ENCODE assay signal across 1 cellular context in genomic region chr1:59556802-59557548, GRCh38.
TF ChIP-seq lines count a peak whose summit lies in the region.

No MANE protein-coding gene starts in this region.

TF ChIP-seq in HepG2, 621 proteins besides CTCF, POLR2A, EP300 and RAD21 (continued from another document and continues in another):
- TF ChIP-seq BCLAF1 (IDR thresholded peaks at IDR 0.05) (no peak), ZNF605 (CRISPR knock-in tag; IDR thresholded peaks at IDR 0.05) (peak; percentile 71; the same call in 1 of the 2 replicates), ZKSCAN1 (IDR thresholded peaks at IDR 0.05; ENCODE audit: low read length) (no peak), CBX5 (CRISPR knock-in tag; IDR thresholded peaks at IDR 0.05; ENCODE audit: borderline replicate concordance) (peak; percentile 93; the same call in 1 of the 2 replicates), CHD2 (IDR thresholded peaks at IDR 0.05; ENCODE audit: low read depth, low read length) (peak; percentile 54), PRPF4 (IDR thresholded peaks at IDR 0.05; ENCODE audit: low read depth, low read length, poor library complexity, severe bottlenecking) (peak; percentile 76), MIER2 (CRISPR knock-in tag; IDR thresholded peaks at IDR 0.05) (peak; percentile 78), ZNF34 (CRISPR knock-in tag; IDR thresholded peaks at IDR 0.05; ENCODE audit: borderline replicate concordance) (0 out of 2 replicates have a peak, but pooled peaks have one; percentile 79), SPEN (CRISPR knock-in tag; IDR thresholded peaks at IDR 0.05; ENCODE audit: low read depth) (peak; percentile 52; the same call in 1 of the 2 replicates), PPARG (CRISPR knock-in tag; conservative IDR thresholded peaks at IDR 0.05) (peak; percentile 78), GPBP1L1 (CRISPR knock-in tag; IDR thresholded peaks at IDR 0.05) (no peak), ARID2 (CRISPR knock-in tag; IDR thresholded peaks at IDR 0.05; ENCODE audit: borderline replicate concordance) (peak; percentile 92), RARG (CRISPR knock-in tag; IDR thresholded peaks at IDR 0.05; ENCODE audit: low read depth) (no peak), SOX5 (CRISPR knock-in tag; IDR thresholded peaks at IDR 0.05; ENCODE audit: borderline replicate concordance) (peak; percentile 98), ATF1 (CRISPR knock-in tag; IDR thresholded peaks at IDR 0.05) (peak; percentile 83), SAP130 (CRISPR knock-in tag; IDR thresholded peaks at IDR 0.05; ENCODE audit: low read depth) (peak; percentile 68; the same call in 1 of the 2 replicates), ZNF589 (CRISPR knock-in tag; conservative IDR thresholded peaks at IDR 0.05) (peak; percentile 68; the same call in 1 of the 2 replicates), TFAP4 (IDR thresholded peaks at IDR 0.05; ENCODE audit: borderline replicate concordance, low read depth) (peak; percentile 78; the same call in 1 of the 2 replicates), KLF11 (CRISPR knock-in tag; IDR thresholded peaks at IDR 0.05) (0 out of 2 replicates have a peak, but pooled peaks have one; percentile 38), KIAA2018 (CRISPR knock-in tag; IDR thresholded peaks at IDR 0.05; ENCODE audit: borderline replicate concordance) (no peak), TBX3 (IDR thresholded peaks at IDR 0.05; ENCODE audit: borderline replicate concordance) (peak; percentile 90), SNAPC5 (CRISPR knock-in tag; IDR thresholded peaks at IDR 0.05; ENCODE audit: borderline replicate concordance) (0 out of 2 replicates have a peak, but pooled peaks have one; percentile 21), ZNF850 (CRISPR knock-in tag; conservative IDR thresholded peaks at IDR 0.05) (no peak), PCBP1 (IDR thresholded peaks at IDR 0.05; ENCODE audit: borderline replicate concordance, low read depth, low read length) (no peak), LCORL (IDR thresholded peaks at IDR 0.05) (peak; percentile 53; the same call in 1 of the 2 replicates), LCORL (CRISPR knock-in tag; IDR thresholded peaks at IDR 0.05) (0 out of 2 replicates have a peak, but pooled peaks have one; percentile 49), YY1 (IDR thresholded peaks at IDR 0.05; ENCODE audit: insufficient read depth, insufficient replicate concordance, low read depth, low read length) (peak; percentile 40), NFKBIZ (CRISPR knock-in tag; IDR thresholded peaks at IDR 0.05) (peak; percentile 92), MIXL1 (CRISPR knock-in tag; IDR thresholded peaks at IDR 0.05) (peak; percentile 71; the same call in 1 of the 2 replicates), HMGXB3 (CRISPR knock-in tag; IDR thresholded peaks at IDR 0.05; ENCODE audit: borderline replicate concordance) (peak; percentile 54; the same call in 1 of the 2 replicates), ZFY (CRISPR knock-in tag; IDR thresholded peaks at IDR 0.05) (peak; percentile 18; the same call in 1 of the 2 replicates), REST (IDR thresholded peaks at IDR 0.05; ENCODE audit: borderline replicate concordance in 1 of 2, low read depth in 1 of 2, low read length in 2 of 2) (peak in 1 of 2 experiments; percentile 61; a peak in 1 of 4 replicates)
